Comparison of ENCODE assay signal across 8 cellular contexts in the genomic region with DNA sequence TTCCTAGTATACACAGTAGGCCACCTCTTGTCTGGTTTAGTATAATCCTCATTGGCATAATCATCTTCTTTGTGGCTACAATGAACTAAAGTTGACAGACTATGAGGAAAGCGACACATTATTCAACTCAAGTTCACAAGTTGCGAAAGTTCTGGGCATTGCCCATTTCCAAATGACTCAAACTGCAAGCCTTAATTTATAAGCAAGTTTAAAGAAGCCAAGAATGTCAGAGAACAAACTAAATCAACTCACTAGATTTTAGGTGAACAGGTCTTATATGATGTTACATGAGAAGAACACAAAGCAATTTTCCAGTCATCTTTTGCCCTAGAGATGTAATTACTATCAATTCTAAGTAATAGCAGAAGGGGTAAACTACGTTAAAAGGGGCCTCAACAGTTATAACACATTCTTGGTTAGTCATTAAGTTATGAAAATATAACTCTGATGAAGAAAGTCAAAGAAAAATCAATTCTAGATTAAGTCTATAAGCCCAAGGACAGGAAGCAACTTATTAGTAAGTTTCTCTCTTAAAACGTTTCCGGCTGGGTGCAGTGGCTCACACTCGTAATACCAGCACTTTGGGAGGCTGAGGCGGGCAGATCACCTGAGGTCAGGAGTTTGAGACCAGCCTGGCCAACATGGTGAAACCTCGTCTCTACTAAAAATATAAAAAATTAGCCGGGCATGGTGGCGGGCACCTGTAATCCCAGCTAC. TPM values are rescaled to one million over a fixed set of nuclear protein-coding genes. Genes with fewer than 3 reads are reported as not detected.
A peak's percentile ranks its signal among the peaks of the same experiment; 100 is the strongest.
DNase-seq lines count a peak whose midpoint lies in the region; ATAC-seq and TF ChIP-seq lines count a peak whose summit lies in the region.

No MANE protein-coding gene starts in this region.

- H3K27me3 ChIP-seq in OCI-LY3 (ENCODE audit: low read depth, low read length) (no peaks in the 10 kb centered on the region), upper lobe of right lung (no peaks in the 10 kb centered on the region)

- no peak overlapping the region for H2AFZ ChIP-seq in OCI-LY3 (ENCODE audit: low read depth, low read length)

- H3K4me3 ChIP-seq in OCI-LY3 (ENCODE audit: low read length) (no peak overlapping the region), upper lobe of right lung (no peak overlapping the region)

- H3K9ac ChIP-seq in OCI-LY3 (ENCODE audit: low read length): no peak overlapping the region

- H3K36me3 ChIP-seq in OCI-LY3 (replicated peaks; ENCODE audit: low read depth, low read length) (peaks cover 5% of the 10 kb centered on the region), upper lobe of right lung (no peaks in the 10 kb centered on the region)

- peaks cover 99% of the 10 kb centered on the region for H4K20me1 ChIP-seq in OCI-LY3 (ENCODE audit: insufficient read depth, low read length)

- H3K9me3 ChIP-seq in OCI-LY3 (ENCODE audit: insufficient read depth, low read length) (no peaks in the 10 kb centered on the region), upper lobe of right lung (no peaks in the 10 kb centered on the region)

- DNase-seq in stimulated activated CD4-positive, alpha-beta T cell treated with anti-CD3 and anti-CD28 coated beads, Interleukin-12 subunit alpha, Interleukin-12 subunit beta, amount 100 ng/mL, for 4 hours: peak; percentile 30
- DNase-seq in stimulated activated CD4-positive, alpha-beta T cell treated with anti-CD3 and anti-CD28 coated beads, Interleukin-2, amount 100 ng/mL, for 48 hours: no peak
- DNase-seq in upper lobe of right lung: no peak
- DNase-seq in NCI-H446 (lab: John Stamatoyannopoulos, UW): no peak
- no peak for DNase-seq in NCI-H748 treated with DMSO at 0.1 percent for 48 hours (lab: John Stamatoyannopoulos, UW)
- no peak for DNase-seq in activated CD8-positive, alpha-beta memory T cell treated with anti-CD3 and anti-CD28 coated beads, Interleukin-2, amount 50 U/mL, for 48 hours

- ATAC-seq in esophagus mucosa: peak; percentile 77
- peak; percentile 59 for ATAC-seq in upper lobe of right lung

- H3K4me2 ChIP-seq in OCI-LY3 (ENCODE audit: low read length): peak overlapping the region; percentile 39

- peaks cover 100% of the 10 kb centered on the region for H3K79me2 ChIP-seq in OCI-LY3 (ENCODE audit: low read length)

- peak overlapping the region; percentile 21 for H3K27ac ChIP-seq in OCI-LY3 (ENCODE audit: low read length)
- H3K27ac ChIP-seq in upper lobe of right lung: no peak overlapping the region

- H3K4me1 ChIP-seq in OCI-LY3 (ENCODE audit: low read length): peaks cover 61% of the 10 kb centered on the region
- peaks cover 70% of the 10 kb centered on the region for H3K4me1 ChIP-seq in upper lobe of right lung

- TF ChIP-seq CTCF in OCI-LY3 (IDR thresholded peaks at IDR 0.05; ENCODE audit: low read depth, low read length) (no peak), upper lobe of right lung (IDR thresholded peaks at IDR 0.05) (no peak)

- intact Hi-C loops in upper lobe of right lung (cut with DNase I): loop anchor here (10.0 kb wide), 1 partner anchor 147 kb away; no protein-coding TSS in a partner anchor

RNA-seq across cellular contexts. Expression of gene PICALM, which starts 21.5 kb away (rescaled TPM):
- total RNA-seq in esophagus mucosa (97.8 TPM), upper lobe of right lung (193 TPM)
